8 cellular contexts compared by ENCODE assay signal in the genomic region with DNA sequence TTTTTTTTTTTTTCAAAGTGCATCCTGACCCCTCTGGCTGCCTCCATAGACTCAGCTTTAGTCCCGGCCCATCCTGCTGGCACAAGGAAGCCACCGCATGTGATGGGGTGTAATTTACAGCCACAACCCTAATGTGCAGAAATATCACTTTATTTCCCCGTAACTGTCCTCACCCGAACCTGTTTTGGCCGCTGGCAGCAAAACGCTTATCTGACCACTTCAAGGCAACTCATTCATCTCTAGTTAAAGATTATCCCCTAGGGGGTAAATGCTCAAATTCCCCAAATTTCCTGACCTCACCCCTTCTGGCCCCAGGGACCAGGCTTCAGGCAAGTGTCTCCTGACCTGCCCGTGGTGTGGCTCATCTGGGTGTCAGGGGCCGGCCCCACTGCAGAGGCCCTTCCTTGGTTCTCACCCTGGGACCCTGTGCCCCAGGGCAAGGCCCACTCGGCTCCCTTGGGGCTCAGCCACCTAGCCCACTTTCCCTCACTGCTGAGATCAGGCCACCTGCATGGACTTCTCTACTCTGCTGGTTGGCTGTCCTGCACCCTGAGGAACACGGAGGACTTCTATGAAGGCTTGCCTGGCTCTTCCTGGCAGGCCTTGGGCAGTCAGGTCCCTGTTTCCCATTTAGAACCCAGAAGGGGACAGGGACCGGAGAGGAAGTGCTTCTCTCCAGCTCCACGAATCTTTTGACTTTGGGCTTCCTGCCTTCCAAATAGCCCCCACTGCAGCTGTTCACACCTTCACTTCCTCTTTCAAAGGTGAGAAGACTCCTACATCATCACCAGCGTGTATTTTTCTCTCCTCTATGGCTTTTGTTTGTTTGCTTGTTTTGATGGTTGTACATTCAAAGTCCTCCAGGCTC. TPM values are rescaled to one million over a fixed set of nuclear protein-coding genes. Genes with fewer than 3 reads are reported as not detected.
DNase-seq lines count a peak whose midpoint lies in the region; ATAC-seq and TF ChIP-seq lines count a peak whose summit lies in the region.

No MANE protein-coding gene starts in this region.

- peak overlapping the region; percentile 42 for H3K4me3 ChIP-seq in iPS-18a (ENCODE audit: low read length)
- H3K4me3 ChIP-seq in BE2C (ENCODE audit: low read depth, low read length), result no peak overlapping the region

- no peaks in the 10 kb centered on the region for H3K4me1 ChIP-seq in iPS-18a (ENCODE audit: control insufficient read depth, low read depth, low read length)
- peaks cover 29% of the 10 kb centered on the region for H3K4me1 ChIP-seq in BE2C

- DNase-seq in RPMI8226, result peak; percentile 69
- DNase-seq in NCI-H2107 (lab: John Stamatoyannopoulos, UW), result no peak
- DNase-seq in BE2C, result no peak
- no peak for DNase-seq in stimulated activated CD4-positive, alpha-beta T cell treated with anti-CD3 and anti-CD28 coated beads, Interleukin-4, amount 100 ng/mL, for 1 hour
- no peak for DNase-seq in RKO (ENCODE audit: low spot score)

- no peak for TF ChIP-seq POLR2A in GM18505 (IDR thresholded peaks at IDR 0.05; ENCODE audit: borderline replicate concordance, extremely low read depth, insufficient read depth, insufficient read length)

- peaks cover 24% of the 10 kb centered on the region for H3K27me3 ChIP-seq in iPS-18a (ENCODE audit: control insufficient read depth, insufficient read depth, low read length)
- H3K27me3 ChIP-seq in BE2C, result no peaks in the 10 kb centered on the region

- H3K9me3 ChIP-seq in iPS-18a (ENCODE audit: control insufficient read depth, low read depth, low read length) (no peaks in the 10 kb centered on the region), BE2C (no peaks in the 10 kb centered on the region)

- no peak overlapping the region for H3K27ac ChIP-seq in iPS-18a (ENCODE audit: low read length)

- TF ChIP-seq CTCF in BE2C (IDR thresholded peaks at IDR 0.05; ENCODE audit: low read depth, low read length), result no peak

- peak overlapping the region; percentile 50 for H3K9ac ChIP-seq in iPS-18a (ENCODE audit: low read length)

- no peaks in the 10 kb centered on the region for H3K36me3 ChIP-seq in iPS-18a (ENCODE audit: control insufficient read depth, low read depth, low read length)
- H3K36me3 ChIP-seq in BE2C, result no peaks in the 10 kb centered on the region

- peak; percentile 57 for ATAC-seq in GM18505 (IDR thresholded peaks at IDR 0.05; ENCODE audit: unreplicated experiment)
- peak; percentile 51 for ATAC-seq in GM21825 (IDR thresholded peaks at IDR 0.05; ENCODE audit: unreplicated experiment)

RNA-seq across cellular contexts. Expression of gene WNT11, which starts 53.3 kb away (rescaled TPM):
- 1.8 TPM for polyA plus RNA-seq in BE2C (2012; ENCODE audit: insufficient read depth, insufficient read length, low read depth)
